Comparison of ENCODE assay signal across 24 cellular contexts in genomic region chr1:48073773-48074172, GRCh38.
A peak's percentile ranks its signal among the peaks of the same experiment; 100 is the strongest.
DNase-seq lines count a peak whose midpoint lies in the region; ATAC-seq, FAIRE-seq and TF ChIP-seq lines count a peak whose summit lies in the region.
"Had no signal": no experiment of that assay in that cellular context is flagged by ENCODE, and none has a peak within 500 bp of the region (broad histone marks: within the 10 kb centered on the region; RNA-seq: fewer than 3 reads in every experiment).

No MANE protein-coding gene starts in this region.

- TF ChIP-seq POLR2A in body of pancreas (IDR thresholded peaks at IDR 0.05) (no peak), stomach (IDR thresholded peaks at IDR 0.05) (no peak)

- no peak for FAIRE-seq in kidney (lab: Jason Lieb, UNC)

- no peak for TF ChIP-seq EP300 in stomach (IDR thresholded peaks at IDR 0.05)

- H3K9ac ChIP-seq in kidney (ENCODE audit: low read length in 2 of 2), result peak overlapping the region; percentile 33 to 34

- peak overlapping the region in 2 of 4 donors; percentile 12 to 42 for H3K27ac ChIP-seq in body of pancreas
- H3K27ac ChIP-seq in kidney (ENCODE audit: low read depth in 2 of 2, low read length in 2 of 2), result peak overlapping the region; percentile 91 to 93
- H3K27ac ChIP-seq in stomach, result no peak overlapping the region
- H3K27ac ChIP-seq: SK-N-MC had no signal

- H3K4me1 ChIP-seq in body of pancreas (no peaks in the 10 kb centered on the region), kidney (ENCODE audit: control insufficient read depth in 1 of 2, insufficient read depth in 1 of 2, low read depth in 1 of 2, low read length in 2 of 2) (peaks cover 38 to 49% of the 10 kb centered on the region in 2 donors), stomach (no peaks in the 10 kb centered on the region)

- ATAC-seq in body of pancreas (peak; percentile 33), GM19328 (IDR thresholded peaks at IDR 0.05; ENCODE audit: unreplicated experiment) (no peak), GM21381 (IDR thresholded peaks at IDR 0.05; ENCODE audit: unreplicated experiment) (no peak)
- ATAC-seq: GM23338 had no signal

- no peaks in the 10 kb centered on the region for H3K9me3 ChIP-seq in body of pancreas
- H3K9me3 ChIP-seq in kidney (ENCODE audit: control insufficient read depth in 1 of 2, low read length in 2 of 2), result no peaks in the 10 kb centered on the region
- H3K9me3 ChIP-seq in stomach, result no peaks in the 10 kb centered on the region

- no peak overlapping the region for H3K4me3 ChIP-seq in body of pancreas
- H3K4me3 ChIP-seq in kidney (ENCODE audit: low read length in 2 of 2), result peak overlapping the region; percentile 46 to 49
- H3K4me3 ChIP-seq in stomach, result no peak overlapping the region
- H3K4me3 ChIP-seq: GM23338, SK-N-MC had no signal

- H3K27me3 ChIP-seq in body of pancreas (no peaks in the 10 kb centered on the region), stomach (no peaks in the 10 kb centered on the region)

- TF ChIP-seq CTCF in body of pancreas (IDR thresholded peaks at IDR 0.05) (no peak), kidney (IDR thresholded peaks at IDR 0.05; ENCODE audit: borderline replicate concordance, extremely low read depth, insufficient read depth) (no peak), stomach (IDR thresholded peaks at IDR 0.05) (no peak)

- intact Hi-C loops in body of pancreas (cut with DNase I), result no loop called here
- intact Hi-C loops in kidney (cut with DNase I), result no loop called here
- intact Hi-C loops in stomach (cut with DNase I; ENCODE audit: low total_unique reads), result no loop called here

- 55 to 65% methylated on average over 9 of the region's 9 CpGs for WGBS in body of pancreas, 2 donors
- WGBS in stomach, 5 donors, result 86 to 97% (median 87%) methylated on average over 4 to 9 of the region's 9 CpGs

- no peaks in the 10 kb centered on the region for H3K36me3 ChIP-seq in body of pancreas (replicated peaks in 1 of 2; ENCODE audit: insufficient read depth in 1 of 2, low read depth in 2 of 2)
- H3K36me3 ChIP-seq in kidney (ENCODE audit: control insufficient read depth in 1 of 2, insufficient read depth in 2 of 2, low read length in 2 of 2), result no peaks in the 10 kb centered on the region
- no peaks in the 10 kb centered on the region for H3K36me3 ChIP-seq in stomach

- DNase-seq in Daoy (ENCODE audit: low read depth) (peak; percentile 26), body of pancreas (no peak), kidney (no peak), renal cortical epithelial cell (ENCODE audit: low read depth) (peak; percentile 66), stomach (no peak), DMS79 treated with DMSO at 0.1 percent for 48 hours (lab: John Stamatoyannopoulos, UW) (no peak)
- DNase-seq: C1 segment of cervical spinal cord; CD8-positive, alpha-beta memory T cell; DMS 273 treated with DMSO at 0.1 percent for 48 hours; GDM1; HCEC 1CT; KG1; MV-4-11; NCI-H1417; NCI-H187; NCI-H2107; NCI-H510A; NCI-H748 treated with DMSO at 0.1 percent for 48 hours; OCI-M1; SHP77 had no signal

Comparison
In these comparisons a context has a peak if more than half of its experiments do, and no peak if none do; other contexts are left out.
1. DNase-seq: peak in Daoy (single experiment) and renal cortical epithelial cell (single experiment); none in body of pancreas (0 of 4), kidney (single experiment), stomach (single experiment) and DMS79 treated with DMSO at 0.1 percent for 48 hours (single experiment).
2. H3K27ac ChIP-seq: peak in kidney (2 of 2); none in stomach (0 of 5).
3. H3K4me3 ChIP-seq: peak in kidney (2 of 2); none in body of pancreas (0 of 2) and stomach (0 of 4).